ENCODE assay signal across 8 cellular contexts in the genomic region with DNA sequence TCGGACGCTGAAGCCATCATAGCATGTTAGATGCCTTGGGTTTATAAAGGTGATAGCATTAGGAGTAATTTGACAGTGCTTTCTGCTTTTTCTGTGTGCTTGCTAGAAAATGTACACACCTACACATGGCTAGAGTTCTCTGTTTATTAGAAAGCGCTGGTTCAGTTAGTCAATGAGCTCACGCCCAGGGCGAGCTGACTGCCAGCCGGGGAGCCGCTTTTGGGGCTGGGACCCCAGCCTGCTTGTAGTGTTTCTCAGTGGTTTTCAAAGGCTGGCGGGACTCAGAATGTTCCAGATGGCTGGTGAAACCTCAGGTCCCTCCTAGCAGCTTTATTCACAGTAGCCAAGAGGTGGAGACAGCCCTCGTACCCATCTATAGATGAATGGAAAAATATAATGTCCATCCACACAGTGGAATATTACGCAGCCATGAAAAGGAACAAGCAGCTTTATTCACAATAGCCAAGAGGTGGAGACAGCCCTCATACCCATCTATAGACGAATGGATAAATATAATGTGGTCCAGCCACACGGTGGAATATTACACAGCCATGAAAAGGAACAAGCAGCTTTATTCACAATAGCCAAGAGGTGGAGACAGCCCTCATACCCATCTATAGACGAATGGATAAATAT. TPM values are rescaled to one million over a fixed set of nuclear protein-coding genes. Genes with fewer than 3 reads are reported as not detected.
DNase-seq lines count a peak whose midpoint lies in the region; ATAC-seq and TF ChIP-seq lines count a peak whose summit lies in the region.
"Not testable (repeated sequence)": the region's sequence is repeated elsewhere in the genome, so short reads cannot be mapped to it uniquely, and the experiment has no call there.

No MANE protein-coding gene starts in this region.

- H3K9me3 Mint-ChIP-seq in activated CD4-positive, alpha-beta memory T cell treated with anti-CD3 and anti-CD28 coated beads, Interleukin-2, amount 10 ng/mL, durations not matched to agents 7 days and 5 days, result peaks cover 32% of the 10 kb centered on the region

- not testable (repeated sequence) for H3K9me1 ChIP-seq in IMR-90 (ENCODE audit: insufficient read depth, low read length)

- not testable (repeated sequence) for BruUV-seq in IMR-90 (replicated peaks; lab: Mats Ljungman, UMichigan)

- not testable (repeated sequence) for H3K27ac ChIP-seq in IMR-90 (ENCODE audit: insufficient read depth, low read length); prostate gland; vagina
- H3K27ac ChIP-seq in cingulate gyrus (ENCODE audit: low read depth, low read length) (peak overlapping the region; percentile 41), layer of hippocampus (ENCODE audit: low read depth, low read length) (peak overlapping the region; percentile 32)

- H3K9me3 ChIP-seq in IMR-90 (ENCODE audit: control insufficient read depth, insufficient read depth, low read length); prostate gland; vagina: not testable (repeated sequence)

- H2AK9ac ChIP-seq in IMR-90 (replicated peaks; ENCODE audit: low read depth, low read length, poor library complexity), result peak overlapping the region; percentile 5

- not testable (repeated sequence) for H2BK120ac ChIP-seq in IMR-90 (ENCODE audit: low read depth, low read length)

- H3K27me3 Mint-ChIP-seq in activated CD4-positive, alpha-beta memory T cell treated with anti-CD3 and anti-CD28 coated beads, Interleukin-2, amount 10 ng/mL, durations not matched to agents 7 days and 5 days, result not testable (repeated sequence)

- H3K56ac ChIP-seq in IMR-90 (ENCODE audit: extremely low read depth, insufficient read depth, low read length), result not testable (repeated sequence)

- H2BK5ac ChIP-seq in IMR-90 (ENCODE audit: low read depth, low read length, poor library complexity, severe bottlenecking), result not testable (repeated sequence)

- intact Hi-C loops in IMR-90 (cut with micrococcal nuclease); prostate gland (cut with DNase I); vagina (cut with DNase I): not testable (repeated sequence)

- in situ Hi-C loops in IMR-90 (cut with MboI; ENCODE audit: low sequenced_read_pairs), result not testable (repeated sequence)

- H3K4me3 Mint-ChIP-seq in activated CD4-positive, alpha-beta memory T cell treated with anti-CD3 and anti-CD28 coated beads, Interleukin-2, amount 10 ng/mL, durations not matched to agents 7 days and 5 days, result peak overlapping the region; percentile 89

- H3K79me1 ChIP-seq in IMR-90 (ENCODE audit: low read depth in 1 of 2, low read length in 2 of 2), result not testable (repeated sequence)

- dilution Hi-C loops in IMR-90 (cut with HindIII; ENCODE audit: low sequenced_read_pairs, unreplicated experiment), result not testable (repeated sequence)

- not testable (repeated sequence) for H3K14ac ChIP-seq in IMR-90 (replicated peaks; ENCODE audit: low read depth, low read length)

- not testable (repeated sequence) for H3K4me1 ChIP-seq in IMR-90 (ENCODE audit: control insufficient read depth, insufficient read depth, low read length); prostate gland (replicated peaks); vagina

- not testable (repeated sequence) for H4K91ac ChIP-seq in IMR-90 (ENCODE audit: insufficient read depth, low read depth, low read length)

- H4K20me1 ChIP-seq in IMR-90 (ENCODE audit: insufficient read depth, low read length), result not testable (repeated sequence)

- H3K4me1 Mint-ChIP-seq in activated CD4-positive, alpha-beta memory T cell treated with anti-CD3 and anti-CD28 coated beads, Interleukin-2, amount 10 ng/mL, durations not matched to agents 7 days and 5 days, result peaks cover 40% of the 10 kb centered on the region

- ATAC-seq in GM21619 (IDR thresholded peaks at IDR 0.05; ENCODE audit: unreplicated experiment), result peak; percentile 31
- ATAC-seq in IMR-90 (ENCODE audit: low read depth), result not testable (repeated sequence)

- not testable (repeated sequence) for H3K9ac ChIP-seq in IMR-90 (ENCODE audit: low read depth, low read length)

- no CpG with 5 or more reads among the region's 13 CpGs for WGBS in IMR-90 (ENCODE audit: extremely low coverage in 2 of 2, insufficient read length in 1 of 2), 2 experiments
- 66% methylated on average over 13 of the region's 13 CpGs for WGBS in prostate gland

- H2AFZ ChIP-seq in IMR-90 (replicated peaks; ENCODE audit: low read length, poor library complexity), result not testable (repeated sequence)

- H3K36me3 ChIP-seq in IMR-90 (ENCODE audit: control insufficient read depth, insufficient read depth, low read length); prostate gland; vagina: not testable (repeated sequence)

- not testable (repeated sequence) for H2AK5ac ChIP-seq in IMR-90 (ENCODE audit: low read depth, low read length)

- peak overlapping the region; percentile 82 for H3K27ac Mint-ChIP-seq in activated CD4-positive, alpha-beta memory T cell treated with anti-CD3 and anti-CD28 coated beads, Interleukin-2, amount 10 ng/mL, durations not matched to agents 7 days and 5 days

- TF ChIP-seq POLR2A in IMR-90 (IDR thresholded peaks at IDR 0.05; ENCODE audit: low read depth, low read length); prostate gland (IDR thresholded peaks at IDR 0.05); vagina (IDR thresholded peaks at IDR 0.05): not testable (repeated sequence)

- peak; percentile 44 for DNase-seq in GM12865 (ENCODE audit: low read depth)
- DNase-seq in IMR-90; activated CD4-positive, alpha-beta memory T cell treated with anti-CD3 and anti-CD28 coated beads, Interleukin-2, amount 10 ng/mL, durations not matched to agents 7 days and 5 days; prostate gland (ENCODE audit: low spot score); vagina (ENCODE audit: extremely low spot score in 2 of 2): not testable (repeated sequence)

- not testable (repeated sequence) for TF ChIP-seq CTCF in GM12865 (IDR thresholded peaks at IDR 0.05; ENCODE audit: insufficient read depth, low read depth, low read length, missing control alignments); IMR-90 (conservative IDR thresholded peaks at IDR 0.05; ENCODE audit: low read depth, low read length); prostate gland (IDR thresholded peaks at IDR 0.05); vagina (IDR thresholded peaks at IDR 0.05)

- POLR2A ChIA-PET in IMR-90 (lab: Charles Lee; ENCODE audit: unreplicated experiment); activated CD4-positive, alpha-beta memory T cell treated with anti-CD3 and anti-CD28 coated beads, Interleukin-2, amount 10 ng/mL, durations not matched to agents 7 days and 5 days (lab: Charles Lee): not testable (repeated sequence)

- H3K36me3 Mint-ChIP-seq in activated CD4-positive, alpha-beta memory T cell treated with anti-CD3 and anti-CD28 coated beads, Interleukin-2, amount 10 ng/mL, durations not matched to agents 7 days and 5 days (ENCODE audit: low read depth), result peaks cover 55% of the 10 kb centered on the region

- H3K18ac ChIP-seq in IMR-90 (ENCODE audit: low read depth, low read length), result not testable (repeated sequence)

- TF ChIP-seq RAD21 in IMR-90 (IDR thresholded peaks at IDR 0.05; ENCODE audit: low read length), result not testable (repeated sequence)

- not testable (repeated sequence) for H3K27me3 ChIP-seq in IMR-90 (ENCODE audit: control insufficient read depth, insufficient read depth, low read length); layer of hippocampus (ENCODE audit: control insufficient read depth, insufficient read depth, low read length); prostate gland (replicated peaks; ENCODE audit: insufficient read depth); vagina

- not testable (repeated sequence) for H3K23ac ChIP-seq in IMR-90 (ENCODE audit: low read depth, low read length)

- H3K4me3 ChIP-seq in GM12865 (ENCODE audit: low read depth, low read length) (peak overlapping the region; percentile 68), prostate gland (peak overlapping the region; percentile 24 to 25), vagina (peak overlapping the region; percentile 27 to 38)
- H3K4me3 ChIP-seq in IMR-90 (ENCODE audit: insufficient read depth, low read depth, low read length), result not testable (repeated sequence)

- CTCF ChIA-PET in IMR-90 (lab: Yijun Ruan, JAX); activated CD4-positive, alpha-beta memory T cell treated with anti-CD3 and anti-CD28 coated beads, Interleukin-2, amount 10 ng/mL, durations not matched to agents 7 days and 5 days (lab: Charles Lee): not testable (repeated sequence)

- not testable (repeated sequence) for H4K8ac ChIP-seq in IMR-90 (ENCODE audit: low read depth in 2 of 2, low read length in 2 of 2)

- not testable (repeated sequence) for H4K5ac ChIP-seq in IMR-90 (ENCODE audit: low read depth, low read length)

- H3K4me2 ChIP-seq in IMR-90 (ENCODE audit: low read depth, low read length), result not testable (repeated sequence)

- H2BK15ac ChIP-seq in IMR-90 (ENCODE audit: low read depth, low read length), result not testable (repeated sequence)

- not testable (repeated sequence) for H3K4ac ChIP-seq in IMR-90 (ENCODE audit: low read depth, low read length)

- not testable (repeated sequence) for H2BK20ac ChIP-seq in IMR-90 (ENCODE audit: low read depth, low read length)

RNA-seq across cellular contexts. Expression of gene IL3RA, which starts 0.7 kb away (rescaled TPM):
- total RNA-seq in IMR-90 (2012; rRNA removed), result not detected in 2 replicates
- polyA plus RNA-seq in IMR-90 (2012; rRNA removed), result not detected in 2 replicates
- not detected in 2 replicates for polyA plus RNA-seq in IMR-90 (2012; cell fraction: cytosol; rRNA removed)
- not detected in 2 replicates for polyA plus RNA-seq in IMR-90 (2012; cell fraction: nucleus; rRNA removed; ENCODE audit: low replicate concordance)
- 10 to 100 TPM; 35.2 to 35.4 TPM for total RNA-seq in activated CD4-positive, alpha-beta memory T cell treated with anti-CD3 and anti-CD28 coated beads, Interleukin-2, amount 10 ng/mL, durations not matched to agents 7 days and 5 days
- 1 to 10 TPM; 3.3 to 7.2 TPM for total RNA-seq in prostate gland
- total RNA-seq in vagina, result 7.9 TPM

RNA-seq across cellular contexts. Expression of gene SLC25A6, which starts 54.7 kb away (rescaled TPM):
- total RNA-seq in IMR-90 (2012; rRNA removed) (166 and 264 TPM in 2 replicates), prostate gland (100 to 1,000 TPM; 252 to 358 TPM), vagina (442 TPM)
- 565 and 615 TPM in 2 replicates for polyA plus RNA-seq in IMR-90 (2012; rRNA removed)
- polyA plus RNA-seq in IMR-90 (2012; cell fraction: cytosol; rRNA removed), result 672 and 1,125 TPM in 2 replicates
- 304 and 505 TPM in 2 replicates for polyA plus RNA-seq in IMR-90 (2012; cell fraction: nucleus; rRNA removed; ENCODE audit: low replicate concordance)
- 100 to 1,000 TPM; 249 to 255 TPM for total RNA-seq in activated CD4-positive, alpha-beta memory T cell treated with anti-CD3 and anti-CD28 coated beads, Interleukin-2, amount 10 ng/mL, durations not matched to agents 7 days and 5 days
